Comparison of ENCODE assay signal across 8 cellular contexts in genomic region chr6:170583736-170584180, GRCh38. TPM values are rescaled to one million over a fixed set of nuclear protein-coding genes. Genes with fewer than 3 reads are reported as not detected.
A peak's percentile ranks its signal among the peaks of the same experiment; 100 is the strongest.
DNase-seq lines count a peak whose midpoint lies in the region; ATAC-seq and TF ChIP-seq lines count a peak whose summit lies in the region.

No MANE protein-coding gene starts in this region.

- DNase-seq in NCI-H146 treated with DMSO at 0.1 percent for 48 hours (lab: John Stamatoyannopoulos, UW; ENCODE audit: unreplicated experiment) (peak; percentile 65), NCI-H146 (lab: John Stamatoyannopoulos, UW) (no peak), LHCN-M2 (ENCODE audit: low read depth) (peak; percentile 8), chondrocyte (ENCODE audit: low spot score) (no peak), naive B cell (no peak)

- H3K4me3 Mint-ChIP-seq in chondrocyte (ENCODE audit: unreplicated experiment), result peak overlapping the region; percentile 82
- H3K4me3 Mint-ChIP-seq in naive B cell, result peak overlapping the region; percentile 94 to 98 (median 96)

- H3K4me1 Mint-ChIP-seq in chondrocyte (ENCODE audit: low read depth), result peaks cover 22% of the 10 kb centered on the region
- H3K4me1 Mint-ChIP-seq in naive B cell, result peaks cover 14 to 36% (median 21%) of the 10 kb centered on the region in 3 donors

- H3K36me3 Mint-ChIP-seq in chondrocyte (ENCODE audit: low read depth), result peaks cover 11% of the 10 kb centered on the region
- peaks cover 0 to 11% of the 10 kb centered on the region in 2 donors for H3K36me3 Mint-ChIP-seq in naive B cell

- TF ChIP-seq CTCF in chondrocyte (IDR thresholded peaks at IDR 0.05), result peak; percentile 62

- ATAC-seq in naive B cell (ENCODE audit: low read depth in 2 of 2) (no peak), HG02571 (IDR thresholded peaks at IDR 0.05; ENCODE audit: unreplicated experiment) (no peak), HG03097 (IDR thresholded peaks at IDR 0.05; ENCODE audit: low FRiP score, unreplicated experiment) (no peak), HG03439 (IDR thresholded peaks at IDR 0.05; ENCODE audit: unreplicated experiment) (no peak)

- H3K9me3 Mint-ChIP-seq in chondrocyte (ENCODE audit: low read depth) (no peaks in the 10 kb centered on the region), naive B cell (no peaks in the 10 kb centered on the region)

- H3K27me3 Mint-ChIP-seq in chondrocyte (ENCODE audit: low read depth) (no peaks in the 10 kb centered on the region), naive B cell (no peaks in the 10 kb centered on the region)

- peak overlapping the region; percentile 73 for H3K27ac Mint-ChIP-seq in chondrocyte (ENCODE audit: unreplicated experiment)
- peak overlapping the region; percentile 79 to 96 (median 93) for H3K27ac Mint-ChIP-seq in naive B cell

RNA-seq across cellular contexts. Expression of gene PDCD2, which starts 0.7 kb away (rescaled TPM):
- total RNA-seq in LHCN-M2 (2014; rRNA removed), result 123 and 152 TPM in 2 replicates
- 63.1 TPM for polyA plus RNA-seq in LHCN-M2 (2012)
- 44.9 to 49.6 TPM (median 48.8 TPM) in 3 replicates for total RNA-seq in chondrocyte
- polyA plus RNA-seq in naive B cell (ENCODE audit: low read depth in 6 of 6), result 100 to 1,000 TPM; 108 to 122 (median 114) TPM

RNA-seq across cellular contexts. Expression of gene TBP, which starts 29.6 kb away (rescaled TPM):
- total RNA-seq in LHCN-M2 (2014; rRNA removed), result 19.2 and 21.4 TPM in 2 replicates
- 7.5 TPM for polyA plus RNA-seq in LHCN-M2 (2012)
- total RNA-seq in chondrocyte, result 13.2 to 14.1 TPM (median 13.4 TPM) in 3 replicates
- 10 to 100 TPM; 16.3 to 24.0 (median 19.3) TPM for polyA plus RNA-seq in naive B cell (ENCODE audit: low read depth in 6 of 6)

RNA-seq across cellular contexts. Expression of gene PSMB1, which starts 30.7 kb away (rescaled TPM):
- total RNA-seq in LHCN-M2 (2014; rRNA removed) (280 and 297 TPM in 2 replicates), chondrocyte (129 to 173 TPM (median 137 TPM) in 3 replicates)
- 300 TPM for polyA plus RNA-seq in LHCN-M2 (2012)
- polyA plus RNA-seq in naive B cell (ENCODE audit: low read depth in 6 of 6), result 100 to 1,000 TPM; 389 to 612 (median 483) TPM

Comparison
In these comparisons a context has a peak if more than half of its experiments do, and no peak if none do; other contexts are left out.
1. DNase-seq: peak in NCI-H146 treated with DMSO at 0.1 percent for 48 hours (single experiment) and LHCN-M2 (single experiment); none in NCI-H146 (single experiment), chondrocyte (single experiment) and naive B cell (single experiment).